Comparison of ENCODE assay signal across 8 cellular contexts in the genomic region with DNA sequence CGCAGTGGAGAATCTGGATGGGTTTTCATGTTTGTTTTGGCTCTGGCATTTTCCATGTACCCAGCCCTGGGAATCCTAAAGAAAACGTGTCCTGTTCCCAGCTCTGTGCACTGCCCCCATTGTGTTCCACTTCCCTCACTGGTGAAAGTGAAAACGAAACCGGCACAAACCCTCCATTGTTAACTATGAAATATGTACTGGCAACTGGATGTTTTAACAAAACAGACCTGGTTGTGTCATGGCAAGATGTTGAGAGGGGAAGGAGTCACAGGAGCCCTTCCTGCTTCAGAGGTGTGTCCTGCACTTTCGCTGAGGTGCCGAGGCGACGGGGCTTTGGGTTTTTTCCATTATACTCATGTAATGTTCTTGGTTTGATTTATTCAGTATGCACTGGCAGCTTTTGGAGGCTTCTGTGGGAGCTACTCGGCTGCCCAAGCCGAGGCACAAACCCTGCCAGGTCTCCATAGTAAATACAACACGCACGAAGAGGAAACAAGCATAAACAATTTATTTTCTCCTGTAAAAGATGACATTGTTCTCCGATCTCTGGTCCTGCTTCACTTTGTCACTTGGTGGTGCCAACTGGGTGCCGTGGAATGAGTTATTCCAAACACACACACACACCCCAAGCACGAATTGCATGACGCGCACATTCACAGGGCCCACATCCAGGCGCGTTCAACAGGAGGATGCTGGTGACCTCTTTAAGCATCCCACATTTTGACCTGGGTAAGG.
A peak's percentile ranks its signal among the peaks of the same experiment; 100 is the strongest.
DNase-seq lines count a peak whose midpoint lies in the region; ATAC-seq and TF ChIP-seq lines count a peak whose summit lies in the region.

No MANE protein-coding gene starts in this region.

- no peaks in the 10 kb centered on the region for H3K27me3 Mint-ChIP-seq in activated T-cell treated with anti-CD3 and anti-CD28 coated beads, Interleukin-2, amount 50 U/mL, for 72 hours (ENCODE audit: low read depth)

- H4K20me1 ChIP-seq in DND-41 (ENCODE audit: insufficient read depth, low read length), result peaks cover 22% of the 10 kb centered on the region

- H3K9me3 ChIP-seq in DND-41 (ENCODE audit: insufficient read depth, low read length, severe bottlenecking) (no peaks in the 10 kb centered on the region), upper lobe of left lung (no peaks in the 10 kb centered on the region)

- peak overlapping the region; percentile 80 to 81 for H3K4me3 Mint-ChIP-seq in activated T-cell treated with anti-CD3 and anti-CD28 coated beads, Interleukin-2, amount 50 U/mL, for 72 hours

- H3K4me3 ChIP-seq in DND-41 (ENCODE audit: low read depth in 1 of 2, low read length in 2 of 2) (no peak overlapping the region), fibroblast of villous mesenchyme (ENCODE audit: low read depth, low read length) (peak overlapping the region; percentile 46), upper lobe of left lung (peak overlapping the region in 3 of 4 donors; percentile 38 to 51 (median 48))

- H3K27ac ChIP-seq in DND-41 (ENCODE audit: low read length), result peak overlapping the region; percentile 61
- H3K27ac ChIP-seq in upper lobe of left lung, result peak overlapping the region; percentile 80 to 89 (median 86)

- H3K4me1 Mint-ChIP-seq in activated T-cell treated with anti-CD3 and anti-CD28 coated beads, Interleukin-2, amount 50 U/mL, for 72 hours (ENCODE audit: low read depth), result peaks cover 89% of the 10 kb centered on the region

- peak in 1 of 4 donors; percentile 40 for TF ChIP-seq POLR2A in upper lobe of left lung (IDR thresholded peaks at IDR 0.05)

- intact Hi-C loops in posterior cingulate gyrus (cut with DNase I), result loop anchor here (5.0 to 10.0 kb wide), 2 partner anchors 47 to 114 kb away; no protein-coding TSS in a partner anchor

- peaks cover 17 to 44% of the 10 kb centered on the region in 2 donors for H3K36me3 Mint-ChIP-seq in activated T-cell treated with anti-CD3 and anti-CD28 coated beads, Interleukin-2, amount 50 U/mL, for 72 hours (ENCODE audit: insufficient read depth in 2 of 2)

- H3K27me3 ChIP-seq in DND-41 (ENCODE audit: insufficient read depth, low read length, poor library complexity), result no peaks in the 10 kb centered on the region
- H3K27me3 ChIP-seq in upper lobe of left lung, result no peaks in the 10 kb centered on the region

- DNase-seq in DND-41 (peak; percentile 37), NCI-H748 (lab: John Stamatoyannopoulos, UW; ENCODE audit: unreplicated experiment) (peak; percentile 72), fibroblast of villous mesenchyme (ENCODE audit: low read depth) (peak; percentile 71), posterior cingulate gyrus (peak; percentile 20 to 92 (median 58)), upper lobe of left lung (peak in 1 of 2 donors; percentile 44), epidermal melanocyte (ENCODE audit: insufficient read length, low spot score) (no peak)
- DNase-seq in activated T-cell treated with anti-CD3 and anti-CD28 coated beads, Interleukin-2, amount 50 U/mL, for 72 hours, result peak; percentile 68 to 74

- H3K4me1 ChIP-seq in DND-41 (ENCODE audit: insufficient read depth, low read length), result peaks cover 34% of the 10 kb centered on the region
- peaks cover 7 to 14% (median 10%) of the 10 kb centered on the region in 4 donors for H3K4me1 ChIP-seq in upper lobe of left lung

- H2AFZ ChIP-seq in DND-41 (ENCODE audit: low read depth, low read length), result no peak overlapping the region

- peak; percentile 59 for ATAC-seq in DND-41 (ENCODE audit: insufficient read depth, low read depth)
- ATAC-seq in HG02678 (IDR thresholded peaks at IDR 0.05; ENCODE audit: unreplicated experiment), result peak; percentile 57
- peak; percentile 90 to 97 for ATAC-seq in activated T-cell treated with anti-CD3 and anti-CD28 coated beads, Interleukin-2, amount 50 U/mL, for 72 hours (replicated peaks in 1 of 2)
- peak; percentile 85 to 86 for ATAC-seq in upper lobe of left lung (ENCODE audit: low FRiP score in 2 of 2)

- H3K4me2 ChIP-seq in DND-41 (ENCODE audit: insufficient read depth, low read length), result no peak overlapping the region

- TF ChIP-seq EP300 in upper lobe of left lung (IDR thresholded peaks at IDR 0.05), result peak in 1 of 4 donors; percentile 3

- H3K9me3 Mint-ChIP-seq in activated T-cell treated with anti-CD3 and anti-CD28 coated beads, Interleukin-2, amount 50 U/mL, for 72 hours, result no peaks in the 10 kb centered on the region

- peaks cover 99% of the 10 kb centered on the region for H3K79me2 ChIP-seq in DND-41 (ENCODE audit: insufficient read depth, low read length)

- TF ChIP-seq CTCF in DND-41 (IDR thresholded peaks at IDR 0.05; ENCODE audit: borderline replicate concordance, extremely low read depth, low read length, poor library complexity, severe bottlenecking) (no peak), fibroblast of villous mesenchyme (IDR thresholded peaks at IDR 0.05; ENCODE audit: insufficient read depth, low read depth, low read length) (no peak), upper lobe of left lung (IDR thresholded peaks at IDR 0.05) (no peak)

- peak overlapping the region; percentile 82 for H3K27ac Mint-ChIP-seq in activated T-cell treated with anti-CD3 and anti-CD28 coated beads, Interleukin-2, amount 50 U/mL, for 72 hours

- no peak overlapping the region for H3K9ac ChIP-seq in DND-41 (ENCODE audit: low read depth, low read length)

- H3K36me3 ChIP-seq in DND-41 (ENCODE audit: insufficient read depth, low read length) (peaks cover 93% of the 10 kb centered on the region), upper lobe of left lung (no peaks in the 10 kb centered on the region)

- WGBS in upper lobe of left lung, 2 donors, result 34 to 45% methylated on average over 19 of the region's 19 CpGs

Comparison
In these comparisons a context has a peak if more than half of its experiments do, and no peak if none do; other contexts are left out.
1. H3K4me3 ChIP-seq: peak in fibroblast of villous mesenchyme (single experiment) and upper lobe of left lung (3 of 4); none in DND-41 (0 of 2).
2. Peak in every context shown above with its lines, with median percentiles within 50 percentile points of each other: ATAC-seq.